In genomic region chr4:180770265-180770664, GRCh38 we compare ENCODE assay signal across 26 cellular contexts.
"Had no signal": no experiment of that assay in that cellular context is flagged by ENCODE, and none has a peak within 500 bp of the region (broad histone marks: within the 10 kb centered on the region; RNA-seq: fewer than 3 reads in every experiment).

No MANE protein-coding gene starts in this region.

- H3K4me3 Mint-ChIP-seq: immature natural killer cell; naive thymus-derived CD8-positive, alpha-beta T cell; stimulated activated memory B cell treated with anti-CD40 and anti-IgM and Interleukin-4, amounts not matched to agents 10 μg/mL and 1 μg/mL and 100 μg/mL, for 72 hours; stimulated activated naive CD8-positive, alpha-beta T cell treated with anti-CD3 and anti-CD28 coated beads, Interleukin-15, amount 100 ng/mL, for 72 hours; type B pancreatic cell had no signal

- H3K27me3 Mint-ChIP-seq: naive thymus-derived CD8-positive, alpha-beta T cell; progenitor cell of endocrine pancreas; stimulated activated memory B cell treated with anti-CD40 and anti-IgM and Interleukin-4, amounts not matched to agents 10 μg/mL and 1 μg/mL and 100 μg/mL, for 72 hours; stimulated activated naive CD8-positive, alpha-beta T cell treated with anti-CD3 and anti-CD28 coated beads, Interleukin-15, amount 100 ng/mL, for 72 hours; type B pancreatic cell had no signal

- H3K4me2 ChIP-seq: smooth muscle cell had no signal

- H3K4me1 Mint-ChIP-seq: immature natural killer cell; naive thymus-derived CD8-positive, alpha-beta T cell; stimulated activated memory B cell treated with anti-CD40 and anti-IgM and Interleukin-4, amounts not matched to agents 10 μg/mL and 1 μg/mL and 100 μg/mL, for 72 hours; stimulated activated naive CD8-positive, alpha-beta T cell treated with anti-CD3 and anti-CD28 coated beads, Interleukin-15, amount 100 ng/mL, for 72 hours had no signal

- H3K4me3 ChIP-seq: left lung, lower lobe of right lung, ovary, right atrium auricular region, right lobe of liver, smooth muscle cell, tibial nerve, uterus had no signal

- H3K27me3 ChIP-seq: left lung, ovary, right atrium auricular region, right lobe of liver, tibial nerve, uterus had no signal

- H3K4me1 ChIP-seq: left lung, lower lobe of right lung, right atrium auricular region, right lobe of liver, uterus had no signal

- H3K36me3 ChIP-seq: left lung, lower lobe of right lung, ovary, right atrium auricular region, right lobe of liver, tibial nerve, uterus had no signal

- H3K9me3 ChIP-seq: left lung, lower lobe of right lung, ovary, uterus had no signal

- H3K9me3 Mint-ChIP-seq: stimulated activated memory B cell treated with anti-CD40 and anti-IgM and Interleukin-4, amounts not matched to agents 10 μg/mL and 1 μg/mL and 100 μg/mL, for 72 hours; stimulated activated naive CD8-positive, alpha-beta T cell treated with anti-CD3 and anti-CD28 coated beads, Interleukin-15, amount 100 ng/mL, for 72 hours; type B pancreatic cell had no signal

- DNase-seq: hypothalamus; immature natural killer cell; kidney; left colon; left lung; lower lobe of right lung; mammary epithelial cell; mesenchymal stem cell; naive thymus-derived CD8-positive, alpha-beta T cell; ovary; right lobe of liver; stimulated activated CD4-positive, alpha-beta T cell treated with anti-CD3 and anti-CD28 coated beads, Interleukin-1b, Interleukin-23, amount 100 ng/mL, for 48 hours; stimulated activated CD4-positive, alpha-beta T cell treated with anti-CD3 and anti-CD28 coated beads, Interleukin-2, amount 100 ng/mL, for 48 hours; stimulated activated CD4-positive, alpha-beta T cell treated with anti-CD3 and anti-CD28 coated beads, Interleukin-4, amount 100 ng/mL, for 4 hours; stimulated activated CD8-positive, alpha-beta memory T cell treated with anti-CD3 and anti-CD28 coated beads, Interleukin-4, amount 100 ng/mL, for 48 hours; stimulated activated naive CD4-positive, alpha-beta T cell treated with Interleukin-2 at 50 U/mL for 16 hours; stimulated activated naive CD8-positive, alpha-beta T cell treated with anti-CD3 and anti-CD28 coated beads, Interleukin-15, amount 100 ng/mL, for 72 hours; substantia nigra; uterus had no signal

- H3K36me3 Mint-ChIP-seq: immature natural killer cell; naive thymus-derived CD8-positive, alpha-beta T cell; stimulated activated memory B cell treated with anti-CD40 and anti-IgM and Interleukin-4, amounts not matched to agents 10 μg/mL and 1 μg/mL and 100 μg/mL, for 72 hours; type B pancreatic cell had no signal

- H3K27ac Mint-ChIP-seq: immature natural killer cell; naive thymus-derived CD8-positive, alpha-beta T cell; nephron; progenitor cell of endocrine pancreas; stimulated activated memory B cell treated with anti-CD40 and anti-IgM and Interleukin-4, amounts not matched to agents 10 μg/mL and 1 μg/mL and 100 μg/mL, for 72 hours; stimulated activated naive CD8-positive, alpha-beta T cell treated with anti-CD3 and anti-CD28 coated beads, Interleukin-15, amount 100 ng/mL, for 72 hours; type B pancreatic cell had no signal

- ATAC-seq: left colon; left lung; lower lobe of right lung; naive thymus-derived CD8-positive, alpha-beta T cell; right lobe of liver; stimulated activated memory B cell treated with anti-CD40 and anti-IgM and Interleukin-4, amounts not matched to agents 10 μg/mL and 1 μg/mL and 100 μg/mL, for 72 hours; stimulated activated naive CD8-positive, alpha-beta T cell treated with anti-CD3 and anti-CD28 coated beads, Interleukin-15, amount 100 ng/mL, for 72 hours had no signal

- H3K27ac ChIP-seq: left lung, lower lobe of right lung, ovary, right atrium auricular region, right lobe of liver, tibial nerve, uterus had no signal
